In the genomic region with DNA sequence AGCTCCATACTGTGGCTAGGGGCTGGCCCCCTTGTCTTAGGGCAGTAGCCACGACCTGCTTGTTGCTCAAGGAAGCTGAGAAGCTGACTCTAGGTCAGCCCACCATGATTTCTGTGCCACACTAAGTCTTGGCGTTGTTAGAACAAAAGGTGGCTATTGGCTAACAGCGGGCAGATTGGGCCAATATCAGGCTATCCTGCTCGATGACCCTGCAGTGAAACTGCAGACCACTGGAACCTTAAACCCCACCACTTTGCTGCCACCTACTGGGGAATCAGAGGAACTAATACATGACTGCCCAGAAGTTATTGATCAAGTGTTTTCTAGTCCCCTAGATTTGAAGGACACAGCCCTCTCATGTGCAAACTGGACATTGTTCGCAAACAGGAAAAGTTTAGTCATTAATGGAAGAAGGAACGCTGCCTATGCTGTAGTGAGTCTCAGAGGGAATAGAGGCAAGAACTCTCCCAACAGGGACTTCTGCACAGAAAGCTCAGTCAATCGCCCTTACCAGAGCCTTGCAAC, we compare ENCODE assay signal across 1 cellular context.
TF ChIP-seq lines count a peak whose summit lies in the region.

No MANE protein-coding gene starts in this region.

TF ChIP-seq in HepG2, 621 proteins besides CTCF, POLR2A, EP300 and RAD21 (continued from another document and continues in another):
- peak; percentile 54; the same call in 1 of the 2 replicates for TF ChIP-seq ZNF331 (CRISPR knock-in tag; IDR thresholded peaks at IDR 0.05)
- TF ChIP-seq, protein P1, sequence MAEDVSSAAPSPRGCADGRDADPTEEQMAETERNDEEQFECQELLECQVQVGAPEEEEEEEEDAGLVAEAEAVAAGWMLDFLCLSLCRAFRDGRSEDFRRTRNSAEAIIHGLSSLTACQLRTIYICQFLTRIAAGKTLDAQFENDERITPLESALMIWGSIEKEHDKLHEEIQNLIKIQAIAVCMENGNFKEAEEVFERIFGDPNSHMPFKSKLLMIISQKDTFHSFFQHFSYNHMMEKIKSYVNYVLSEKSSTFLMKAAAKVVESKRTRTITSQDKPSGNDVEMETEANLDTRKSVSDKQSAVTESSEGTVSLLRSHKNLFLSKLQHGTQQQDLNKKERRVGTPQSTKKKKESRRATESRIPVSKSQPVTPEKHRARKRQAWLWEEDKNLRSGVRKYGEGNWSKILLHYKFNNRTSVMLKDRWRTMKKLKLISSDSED (CRISPR knock-in tag; IDR thresholded peaks at IDR 0.05) = no peak
- peak; percentile 42; the same call in 1 of the 2 replicates for TF ChIP-seq SP4 (CRISPR knock-in tag; IDR thresholded peaks at IDR 0.05)
- no peak for TF ChIP-seq SNRNP70 (IDR thresholded peaks at IDR 0.05; ENCODE audit: low read depth, low read length)
- no peak for TF ChIP-seq RFX3 (CRISPR knock-in tag; IDR thresholded peaks at IDR 0.05)
- TF ChIP-seq ARNTL (CRISPR knock-in tag; IDR thresholded peaks at IDR 0.05) = no peak
- TF ChIP-seq NFE2L1 (CRISPR knock-in tag; IDR thresholded peaks at IDR 0.05; ENCODE audit: borderline replicate concordance) = no peak
- TF ChIP-seq ZNF530 (CRISPR knock-in tag; IDR thresholded peaks at IDR 0.05; ENCODE audit: low read depth) = no peak
- TF ChIP-seq ZNF180 (CRISPR knock-in tag; IDR thresholded peaks at IDR 0.05; ENCODE audit: borderline replicate concordance, low read depth) = no peak
- TF ChIP-seq MTF1 (CRISPR knock-in tag; IDR thresholded peaks at IDR 0.05) = no peak
- TF ChIP-seq, protein P2, sequence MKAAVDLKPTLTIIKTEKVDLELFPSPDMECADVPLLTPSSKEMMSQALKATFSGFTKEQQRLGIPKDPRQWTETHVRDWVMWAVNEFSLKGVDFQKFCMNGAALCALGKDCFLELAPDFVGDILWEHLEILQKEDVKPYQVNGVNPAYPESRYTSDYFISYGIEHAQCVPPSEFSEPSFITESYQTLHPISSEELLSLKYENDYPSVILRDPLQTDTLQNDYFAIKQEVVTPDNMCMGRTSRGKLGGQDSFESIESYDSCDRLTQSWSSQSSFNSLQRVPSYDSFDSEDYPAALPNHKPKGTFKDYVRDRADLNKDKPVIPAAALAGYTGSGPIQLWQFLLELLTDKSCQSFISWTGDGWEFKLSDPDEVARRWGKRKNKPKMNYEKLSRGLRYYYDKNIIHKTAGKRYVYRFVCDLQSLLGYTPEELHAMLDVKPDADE (CRISPR knock-in tag; IDR thresholded peaks at IDR 0.05) = no peak
- TF ChIP-seq HMGA1 (CRISPR knock-in tag; conservative IDR thresholded peaks at IDR 0.05) = no peak
- TF ChIP-seq ZNF350 (CRISPR knock-in tag; IDR thresholded peaks at IDR 0.05; ENCODE audit: borderline replicate concordance, low read depth) = peak; percentile 22; the same call in 1 of the 2 replicates
- no peak for TF ChIP-seq ZNF713 (CRISPR knock-in tag; IDR thresholded peaks at IDR 0.05)
- no peak for TF ChIP-seq ZNF775 (CRISPR knock-in tag; IDR thresholded peaks at IDR 0.05; ENCODE audit: borderline replicate concordance)
- TF ChIP-seq ZNF558 (CRISPR knock-in tag; IDR thresholded peaks at IDR 0.05; ENCODE audit: borderline replicate concordance) = no peak
- TF ChIP-seq YY1 (IDR thresholded peaks at IDR 0.05; ENCODE audit: insufficient read depth, insufficient replicate concordance, low read depth, low read length) = no peak
- no peak for TF ChIP-seq ZNF652 (CRISPR knock-in tag; IDR thresholded peaks at IDR 0.05; ENCODE audit: borderline replicate concordance, low read depth)
- peak; percentile 77 for TF ChIP-seq ZNF501 (CRISPR knock-in tag; IDR thresholded peaks at IDR 0.05)
- TF ChIP-seq ZFY (CRISPR knock-in tag; IDR thresholded peaks at IDR 0.05) = no peak
- TF ChIP-seq, protein P3, sequence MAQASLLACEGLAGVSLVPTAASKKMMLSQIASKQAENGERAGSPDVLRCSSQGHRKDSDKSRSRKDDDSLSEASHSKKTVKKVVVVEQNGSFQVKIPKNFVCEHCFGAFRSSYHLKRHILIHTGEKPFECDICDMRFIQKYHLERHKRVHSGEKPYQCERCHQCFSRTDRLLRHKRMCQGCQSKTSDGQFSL (CRISPR knock-in tag; IDR thresholded peaks at IDR 0.05) = no peak
- TF ChIP-seq ZFP90 (CRISPR knock-in tag; IDR thresholded peaks at IDR 0.05; ENCODE audit: borderline replicate concordance) = no peak
- 0 out of 2 replicates have a peak, but pooled peaks have one; percentile 6 for TF ChIP-seq FOXJ3 (CRISPR knock-in tag; IDR thresholded peaks at IDR 0.05; ENCODE audit: borderline replicate concordance)
- TF ChIP-seq, protein P4, sequence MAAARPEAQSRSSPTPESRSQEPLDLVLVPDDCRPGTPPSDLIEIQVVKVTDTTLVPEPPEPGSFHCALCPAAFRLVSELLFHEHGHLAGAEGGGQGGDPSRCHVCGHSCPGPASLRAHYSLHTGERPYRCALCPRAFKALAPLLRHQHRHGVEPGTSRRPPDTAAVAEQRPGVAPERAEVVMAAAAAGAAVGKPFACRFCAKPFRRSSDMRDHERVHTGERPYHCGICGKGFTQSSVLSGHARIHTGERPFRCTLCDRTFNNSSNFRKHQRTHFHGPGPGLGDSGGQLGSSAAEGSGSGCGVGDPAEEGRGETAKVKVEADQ (CRISPR knock-in tag; IDR thresholded peaks at IDR 0.05; ENCODE audit: borderline replicate concordance) = peak; percentile 76; the same call in 1 of the 2 replicates
- TF ChIP-seq KLF9 (CRISPR knock-in tag; IDR thresholded peaks at IDR 0.05; ENCODE audit: low read depth) = no peak
- no peak for TF ChIP-seq TMF1 (CRISPR knock-in tag; IDR thresholded peaks at IDR 0.05; ENCODE audit: low read depth)
- TF ChIP-seq, protein P5, sequence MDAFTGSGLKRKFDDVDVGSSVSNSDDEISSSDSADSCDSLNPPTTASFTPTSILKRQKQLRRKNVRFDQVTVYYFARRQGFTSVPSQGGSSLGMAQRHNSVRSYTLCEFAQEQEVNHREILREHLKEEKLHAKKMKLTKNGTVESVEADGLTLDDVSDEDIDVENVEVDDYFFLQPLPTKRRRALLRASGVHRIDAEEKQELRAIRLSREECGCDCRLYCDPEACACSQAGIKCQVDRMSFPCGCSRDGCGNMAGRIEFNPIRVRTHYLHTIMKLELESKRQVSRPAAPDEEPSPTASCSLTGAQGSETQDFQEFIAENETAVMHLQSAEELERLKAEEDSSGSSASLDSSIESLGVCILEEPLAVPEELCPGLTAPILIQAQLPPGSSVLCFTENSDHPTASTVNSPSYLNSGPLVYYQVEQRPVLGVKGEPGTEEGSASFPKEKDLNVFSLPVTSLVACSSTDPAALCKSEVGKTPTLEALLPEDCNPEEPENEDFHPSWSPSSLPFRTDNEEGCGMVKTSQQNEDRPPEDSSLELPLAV (CRISPR knock-in tag; conservative IDR thresholded peaks at IDR 0.05; ENCODE audit: low read depth) = no peak
- no peak for TF ChIP-seq ZNF496 (CRISPR knock-in tag; IDR thresholded peaks at IDR 0.05; ENCODE audit: insufficient replicate concordance)
- no peak for TF ChIP-seq GATA4 (IDR thresholded peaks at IDR 0.05; ENCODE audit: borderline replicate concordance, low read depth)
- 0 out of 2 replicates have a peak, but pooled peaks have one; percentile 68 for TF ChIP-seq PITX1 (CRISPR knock-in tag; IDR thresholded peaks at IDR 0.05)
- no peak for TF ChIP-seq ZKSCAN1 (IDR thresholded peaks at IDR 0.05; ENCODE audit: low read length)
- 0 out of 2 replicates have a peak, but pooled peaks have one; percentile 28 for TF ChIP-seq ELF1 (CRISPR knock-in tag; IDR thresholded peaks at IDR 0.05)
- TF ChIP-seq ZBTB1 (CRISPR knock-in tag; IDR thresholded peaks at IDR 0.05; ENCODE audit: borderline replicate concordance) = no peak
- no peak for TF ChIP-seq ZNF7 (CRISPR knock-in tag; IDR thresholded peaks at IDR 0.05)
- TF ChIP-seq NFE2L2 (IDR thresholded peaks at IDR 0.05; ENCODE audit: low read length) = no peak
- no peak for TF ChIP-seq NFE2 (CRISPR knock-in tag; IDR thresholded peaks at IDR 0.05)
- TF ChIP-seq ZNF782 (CRISPR knock-in tag; IDR thresholded peaks at IDR 0.05; ENCODE audit: borderline replicate concordance) = no peak
- TF ChIP-seq, protein P6, sequence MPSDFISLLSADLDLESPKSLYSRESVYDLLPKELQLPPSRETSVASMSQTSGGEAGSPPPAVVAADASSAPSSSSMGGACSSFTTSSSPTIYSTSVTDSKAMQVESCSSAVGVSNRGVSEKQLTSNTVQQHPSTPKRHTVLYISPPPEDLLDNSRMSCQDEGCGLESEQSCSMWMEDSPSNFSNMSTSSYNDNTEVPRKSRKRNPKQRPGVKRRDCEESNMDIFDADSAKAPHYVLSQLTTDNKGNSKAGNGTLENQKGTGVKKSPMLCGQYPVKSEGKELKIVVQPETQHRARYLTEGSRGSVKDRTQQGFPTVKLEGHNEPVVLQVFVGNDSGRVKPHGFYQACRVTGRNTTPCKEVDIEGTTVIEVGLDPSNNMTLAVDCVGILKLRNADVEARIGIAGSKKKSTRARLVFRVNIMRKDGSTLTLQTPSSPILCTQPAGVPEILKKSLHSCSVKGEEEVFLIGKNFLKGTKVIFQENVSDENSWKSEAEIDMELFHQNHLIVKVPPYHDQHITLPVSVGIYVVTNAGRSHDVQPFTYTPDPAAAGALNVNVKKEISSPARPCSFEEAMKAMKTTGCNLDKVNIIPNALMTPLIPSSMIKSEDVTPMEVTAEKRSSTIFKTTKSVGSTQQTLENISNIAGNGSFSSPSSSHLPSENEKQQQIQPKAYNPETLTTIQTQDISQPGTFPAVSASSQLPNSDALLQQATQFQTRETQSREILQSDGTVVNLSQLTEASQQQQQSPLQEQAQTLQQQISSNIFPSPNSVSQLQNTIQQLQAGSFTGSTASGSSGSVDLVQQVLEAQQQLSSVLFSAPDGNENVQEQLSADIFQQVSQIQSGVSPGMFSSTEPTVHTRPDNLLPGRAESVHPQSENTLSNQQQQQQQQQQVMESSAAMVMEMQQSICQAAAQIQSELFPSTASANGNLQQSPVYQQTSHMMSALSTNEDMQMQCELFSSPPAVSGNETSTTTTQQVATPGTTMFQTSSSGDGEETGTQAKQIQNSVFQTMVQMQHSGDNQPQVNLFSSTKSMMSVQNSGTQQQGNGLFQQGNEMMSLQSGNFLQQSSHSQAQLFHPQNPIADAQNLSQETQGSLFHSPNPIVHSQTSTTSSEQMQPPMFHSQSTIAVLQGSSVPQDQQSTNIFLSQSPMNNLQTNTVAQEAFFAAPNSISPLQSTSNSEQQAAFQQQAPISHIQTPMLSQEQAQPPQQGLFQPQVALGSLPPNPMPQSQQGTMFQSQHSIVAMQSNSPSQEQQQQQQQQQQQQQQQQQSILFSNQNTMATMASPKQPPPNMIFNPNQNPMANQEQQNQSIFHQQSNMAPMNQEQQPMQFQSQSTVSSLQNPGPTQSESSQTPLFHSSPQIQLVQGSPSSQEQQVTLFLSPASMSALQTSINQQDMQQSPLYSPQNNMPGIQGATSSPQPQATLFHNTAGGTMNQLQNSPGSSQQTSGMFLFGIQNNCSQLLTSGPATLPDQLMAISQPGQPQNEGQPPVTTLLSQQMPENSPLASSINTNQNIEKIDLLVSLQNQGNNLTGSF (CRISPR knock-in tag; IDR thresholded peaks at IDR 0.05) = no peak
- TF ChIP-seq MXD4 (CRISPR knock-in tag; IDR thresholded peaks at IDR 0.05) = no peak
- no peak for TF ChIP-seq NR1H2 (CRISPR knock-in tag; IDR thresholded peaks at IDR 0.05; ENCODE audit: borderline replicate concordance, low read depth)
- no peak for TF ChIP-seq ZNF367 (CRISPR knock-in tag; IDR thresholded peaks at IDR 0.05; ENCODE audit: borderline replicate concordance)
- TF ChIP-seq ZNF263 (CRISPR knock-in tag; IDR thresholded peaks at IDR 0.05) = no peak
- TF ChIP-seq FOSL2 (CRISPR knock-in tag; IDR thresholded peaks at IDR 0.05) = peak; percentile 53; the same call in 1 of the 2 replicates
- TF ChIP-seq ELF4 (CRISPR knock-in tag; IDR thresholded peaks at IDR 0.05; ENCODE audit: borderline replicate concordance) = no peak
- TF ChIP-seq, protein P7, sequence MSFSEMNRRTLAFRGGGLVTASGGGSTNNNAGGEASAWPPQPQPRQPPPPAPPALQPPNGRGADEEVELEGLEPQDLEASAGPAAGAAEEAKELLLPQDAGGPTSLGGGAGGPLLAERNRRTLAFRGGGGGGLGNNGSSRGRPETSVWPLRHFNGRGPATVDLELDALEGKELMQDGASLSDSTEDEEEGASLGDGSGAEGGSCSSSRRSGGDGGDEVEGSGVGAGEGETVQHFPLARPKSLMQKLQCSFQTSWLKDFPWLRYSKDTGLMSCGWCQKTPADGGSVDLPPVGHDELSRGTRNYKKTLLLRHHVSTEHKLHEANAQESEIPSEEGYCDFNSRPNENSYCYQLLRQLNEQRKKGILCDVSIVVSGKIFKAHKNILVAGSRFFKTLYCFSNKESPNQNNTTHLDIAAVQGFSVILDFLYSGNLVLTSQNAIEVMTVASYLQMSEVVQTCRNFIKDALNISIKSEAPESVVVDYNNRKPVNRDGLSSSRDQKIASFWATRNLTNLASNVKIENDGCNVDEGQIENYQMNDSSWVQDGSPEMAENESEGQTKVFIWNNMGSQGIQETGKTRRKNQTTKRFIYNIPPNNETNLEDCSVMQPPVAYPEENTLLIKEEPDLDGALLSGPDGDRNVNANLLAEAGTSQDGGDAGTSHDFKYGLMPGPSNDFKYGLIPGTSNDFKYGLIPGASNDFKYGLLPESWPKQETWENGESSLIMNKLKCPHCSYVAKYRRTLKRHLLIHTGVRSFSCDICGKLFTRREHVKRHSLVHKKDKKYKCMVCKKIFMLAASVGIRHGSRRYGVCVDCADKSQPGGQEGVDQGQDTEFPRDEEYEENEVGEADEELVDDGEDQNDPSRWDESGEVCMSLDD (CRISPR knock-in tag; IDR thresholded peaks at IDR 0.05; ENCODE audit: borderline replicate concordance) = no peak
- 0 out of 2 replicates have a peak, but pooled peaks have one; percentile 22 for TF ChIP-seq ZNF547 (CRISPR knock-in tag; IDR thresholded peaks at IDR 0.05)
- no peak for TF ChIP-seq ZNF234 (CRISPR knock-in tag; conservative IDR thresholded peaks at IDR 0.05)
- no peak for TF ChIP-seq PHF20 (CRISPR knock-in tag; IDR thresholded peaks at IDR 0.05)
- TF ChIP-seq, protein P8, sequence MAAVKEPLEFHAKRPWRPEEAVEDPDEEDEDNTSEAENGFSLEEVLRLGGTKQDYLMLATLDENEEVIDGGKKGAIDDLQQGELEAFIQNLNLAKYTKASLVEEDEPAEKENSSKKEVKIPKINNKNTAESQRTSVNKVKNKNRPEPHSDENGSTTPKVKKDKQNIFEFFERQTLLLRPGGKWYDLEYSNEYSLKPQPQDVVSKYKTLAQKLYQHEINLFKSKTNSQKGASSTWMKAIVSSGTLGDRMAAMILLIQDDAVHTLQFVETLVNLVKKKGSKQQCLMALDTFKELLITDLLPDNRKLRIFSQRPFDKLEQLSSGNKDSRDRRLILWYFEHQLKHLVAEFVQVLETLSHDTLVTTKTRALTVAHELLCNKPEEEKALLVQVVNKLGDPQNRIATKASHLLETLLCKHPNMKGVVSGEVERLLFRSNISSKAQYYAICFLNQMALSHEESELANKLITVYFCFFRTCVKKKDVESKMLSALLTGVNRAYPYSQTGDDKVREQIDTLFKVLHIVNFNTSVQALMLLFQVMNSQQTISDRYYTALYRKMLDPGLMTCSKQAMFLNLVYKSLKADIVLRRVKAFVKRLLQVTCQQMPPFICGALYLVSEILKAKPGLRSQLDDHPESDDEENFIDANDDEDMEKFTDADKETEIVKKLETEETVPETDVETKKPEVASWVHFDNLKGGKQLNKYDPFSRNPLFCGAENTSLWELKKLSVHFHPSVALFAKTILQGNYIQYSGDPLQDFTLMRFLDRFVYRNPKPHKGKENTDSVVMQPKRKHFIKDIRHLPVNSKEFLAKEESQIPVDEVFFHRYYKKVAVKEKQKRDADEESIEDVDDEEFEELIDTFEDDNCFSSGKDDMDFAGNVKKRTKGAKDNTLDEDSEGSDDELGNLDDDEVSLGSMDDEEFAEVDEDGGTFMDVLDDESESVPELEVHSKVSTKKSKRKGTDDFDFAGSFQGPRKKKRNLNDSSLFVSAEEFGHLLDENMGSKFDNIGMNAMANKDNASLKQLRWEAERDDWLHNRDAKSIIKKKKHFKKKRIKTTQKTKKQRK (IDR thresholded peaks at IDR 0.05; ENCODE audit: low read length) = no peak
- peak; percentile 46 for TF ChIP-seq ZFX (CRISPR knock-in tag; IDR thresholded peaks at IDR 0.05; ENCODE audit: low read depth)
- no peak for TF ChIP-seq ZNF543 (CRISPR knock-in tag; IDR thresholded peaks at IDR 0.05)
- TF ChIP-seq TCF12 (IDR thresholded peaks at IDR 0.05) = no peak
- TF ChIP-seq TCF12 (CRISPR knock-in tag; IDR thresholded peaks at IDR 0.05) = no peak
